ENCODE assay signal across 26 cellular contexts in genomic region chr9:34027845-34028574, GRCh38.
"Had no signal": no experiment of that assay in that cellular context is flagged by ENCODE, and none has a peak within 500 bp of the region (broad histone marks: within the 10 kb centered on the region; RNA-seq: fewer than 3 reads in every experiment).

No MANE protein-coding gene starts in this region.

- H3K4me2 ChIP-seq: smooth muscle cell had no signal

- H3K9me3 ChIP-seq: colonic mucosa, gastroesophageal sphincter, lower lobe of right lung, right lobe of liver, stomach, thyroid gland had no signal

- DNase-seq: activated B cell treated with CpG ODN at 0.5 μM for 24 hours; activated CD4-positive, alpha-beta T cell treated with anti-CD3 and anti-CD28 coated beads, Interleukin-2, amount 50 U/mL, for 1 hour; activated CD8-positive, alpha-beta T cell treated with anti-CD3 and anti-CD28 coated beads for 36 hours; activated naive CD4-positive, alpha-beta T cell; activated T-cell treated with anti-CD3 and anti-CD28 coated beads, Interleukin-2, amount 50 U/mL, for 4 hours; cerebellar nuclear complex; colonic mucosa; dorsolateral prefrontal cortex; effector memory CD4-positive, alpha-beta T cell; hippocampal formation; left colon; lower lobe of right lung; mesenchymal stem cell; stimulated activated CD4-positive, alpha-beta T cell treated with anti-CD3 and anti-CD28 coated beads, Interleukin-1b, Interleukin-23, amount 100 ng/mL, for 48 hours; stimulated activated naive B cell treated with anti-CD40 and anti-IgM and Interleukin-4, amounts not matched to agents 10 μg/mL and 1 μg/mL and 100 μg/mL, for 72 hours; stomach; T-cell; thyroid gland had no signal

- H3K27me3 ChIP-seq: colonic mucosa, dorsolateral prefrontal cortex, gastroesophageal sphincter, right lobe of liver, stomach, thyroid gland had no signal

- H3K4me3 ChIP-seq: colonic mucosa, dorsolateral prefrontal cortex, gastroesophageal sphincter, lower lobe of right lung, right lobe of liver, smooth muscle cell, stomach, thyroid gland had no signal

- H3K36me3 ChIP-seq: colonic mucosa, right lobe of liver, thyroid gland had no signal

- H3K4me1 ChIP-seq: colonic mucosa, right lobe of liver had no signal

- FAIRE-seq: bronchial epithelial cell, keratinocyte had no signal

- ATAC-seq: activated CD8-positive, alpha-beta T cell treated with anti-CD3 and anti-CD28 coated beads for 36 hours; activated naive CD4-positive, alpha-beta T cell treated with anti-CD3 and anti-CD28 coated beads, Interleukin-2, amount 50 U/mL, for 72 hours; activated T-cell treated with anti-CD3 and anti-CD28 coated beads, Interleukin-2, amount 50 U/mL, for 4 hours; activated T-helper 17 cell treated with anti-CD3 and anti-CD28 coated beads, Interleukin-2, amount 50 U/mL, for 72 hours; gastroesophageal sphincter; left colon; lower lobe of right lung; natural killer cell treated with Interleukin-12 subunit alpha and Interleukin-12 subunit beta and Interleukin-15 and Interleukin-18, amount 100 ng/mL, for 72 hours; right lobe of liver; stimulated activated naive B cell treated with anti-CD40 and anti-IgM and Interleukin-4, amounts not matched to agents 10 μg/mL and 1 μg/mL and 100 μg/mL, for 72 hours; T-cell had no signal

- H3K27ac ChIP-seq: colonic mucosa, dorsolateral prefrontal cortex, lower lobe of right lung, right lobe of liver, stomach, thyroid gland had no signal
